23 cellular contexts compared by ENCODE assay signal in the genomic region with DNA sequence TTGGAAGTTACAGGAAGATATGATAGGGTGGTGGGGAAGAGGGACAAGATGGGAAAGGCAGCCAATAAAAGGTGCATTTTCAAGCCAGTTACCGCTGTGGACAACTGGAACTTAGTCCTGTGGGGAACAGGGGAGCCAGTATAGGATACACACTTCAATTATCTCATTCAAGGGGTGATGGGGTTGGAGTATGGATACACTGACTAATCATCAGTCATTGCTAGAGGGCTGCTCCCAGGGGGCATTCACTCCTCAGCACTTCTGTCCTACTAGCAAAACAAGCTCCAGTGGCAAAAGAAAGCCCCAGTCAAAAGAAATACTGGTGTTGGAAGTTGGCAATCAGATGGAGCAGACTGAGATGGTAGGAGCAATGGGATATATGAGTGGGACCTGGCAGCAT.
DNase-seq lines count a peak whose midpoint lies in the region; ATAC-seq lines count a peak whose summit lies in the region.
"Had no signal": no experiment of that assay in that cellular context is flagged by ENCODE, and none has a peak within 500 bp of the region (broad histone marks: within the 10 kb centered on the region; RNA-seq: fewer than 3 reads in every experiment).

No MANE protein-coding gene starts in this region.

- H3K36me3 Mint-ChIP-seq in activated T-helper 17 cell treated with anti-CD3 and anti-CD28 coated beads, Interleukin-2, amount 50 U/mL, for 72 hours (ENCODE audit: low read depth) = no peaks in the 10 kb centered on the region
- H3K36me3 Mint-ChIP-seq: brain, CD14-positive monocyte had no signal

- peak overlapping the region; percentile 35 for H3K4me3 Mint-ChIP-seq in activated T-helper 17 cell treated with anti-CD3 and anti-CD28 coated beads, Interleukin-2, amount 50 U/mL, for 72 hours
- H3K4me3 Mint-ChIP-seq: activated CD8-positive, alpha-beta T cell treated with anti-CD3 and anti-CD28 coated beads for 36 hours; activated naive CD8-positive, alpha-beta T cell treated with anti-CD3 and anti-CD28 coated beads for 36 hours; activated T-cell treated with anti-CD3 and anti-CD28 coated beads, Interleukin-2, amount 50 U/mL, for 4 hours; brain; CD14-positive monocyte; T-helper 17 cell had no signal

- ATAC-seq in activated T-helper 17 cell treated with anti-CD3 and anti-CD28 coated beads, Interleukin-2, amount 50 U/mL, for 72 hours (replicated peaks) = no peak
- ATAC-seq in GM18870 (IDR thresholded peaks at IDR 0.05; ENCODE audit: unreplicated experiment) = no peak
- ATAC-seq: Right ventricle myocardium inferior, T-helper 17 cell had no signal

- peak overlapping the region; percentile 75 for H3K27ac Mint-ChIP-seq in activated T-helper 17 cell treated with anti-CD3 and anti-CD28 coated beads, Interleukin-2, amount 50 U/mL, for 72 hours
- H3K27ac Mint-ChIP-seq: brain, CD14-positive monocyte, T-helper 17 cell had no signal

- H3K4me1 ChIP-seq in ACC112 (ENCODE audit: control insufficient read depth, insufficient read depth, low read length, unreplicated experiment) = peaks cover 28% of the 10 kb centered on the region
- H3K4me1 ChIP-seq: left ventricle myocardium inferior, suprapubic skin had no signal

- H3K27ac ChIP-seq in ACC112 (ENCODE audit: low read depth, low read length) = peak overlapping the region; percentile 80
- H3K27ac ChIP-seq: left ventricle myocardium inferior, neutrophil, suprapubic skin had no signal

- H2AFZ ChIP-seq in ACC112 (ENCODE audit: low read length, unreplicated experiment) = no peak overlapping the region

- no peaks in the 10 kb centered on the region for H3K27me3 ChIP-seq in ACC112 (ENCODE audit: insufficient read depth, low read length)
- H3K27me3 ChIP-seq: neutrophil, suprapubic skin had no signal

- H3K36me3 ChIP-seq in ACC112 (ENCODE audit: insufficient read depth, low read length) = no peaks in the 10 kb centered on the region
- H3K36me3 ChIP-seq: left ventricle myocardium inferior, neutrophil, suprapubic skin had no signal

- H3K4me3 ChIP-seq in ACC112 (ENCODE audit: low read depth, low read length) = peak overlapping the region; percentile 38; the same call in 1 of the 2 replicates
- H3K4me3 ChIP-seq: left ventricle myocardium inferior, suprapubic skin had no signal

- no peaks in the 10 kb centered on the region for H3K27me3 Mint-ChIP-seq in activated T-helper 17 cell treated with anti-CD3 and anti-CD28 coated beads, Interleukin-2, amount 50 U/mL, for 72 hours
- H3K27me3 Mint-ChIP-seq: activated CD8-positive, alpha-beta T cell treated with anti-CD3 and anti-CD28 coated beads for 36 hours; activated naive CD8-positive, alpha-beta T cell treated with anti-CD3 and anti-CD28 coated beads for 36 hours; brain; T-helper 17 cell had no signal

- H3K4me1 Mint-ChIP-seq in activated T-helper 17 cell treated with anti-CD3 and anti-CD28 coated beads, Interleukin-2, amount 50 U/mL, for 72 hours = peaks cover 8% of the 10 kb centered on the region
- H3K4me1 Mint-ChIP-seq: CD14-positive monocyte had no signal

- H3K9me3 Mint-ChIP-seq in activated T-helper 17 cell treated with anti-CD3 and anti-CD28 coated beads, Interleukin-2, amount 50 U/mL, for 72 hours = no peaks in the 10 kb centered on the region
- H3K9me3 Mint-ChIP-seq: activated T-cell treated with anti-CD3 and anti-CD28 coated beads, Interleukin-2, amount 50 U/mL, for 4 hours had no signal

- DNase-seq in HT1080 (ENCODE audit: low read depth) (peak; percentile 90), glomerular visceral epithelial cell (ENCODE audit: extremely low spot score) (peak; percentile 11), NCI-H748 treated with DMSO at 0.1 percent for 48 hours (lab: John Stamatoyannopoulos, UW) (no peak), RKO (ENCODE audit: low spot score) (no peak), GDM1 (lab: John Stamatoyannopoulos, UW) (no peak)
- DNase-seq: activated CD4-positive, CD25-positive, alpha-beta regulatory T cell; activated CD8-positive, alpha-beta T cell treated with anti-CD3 and anti-CD28 coated beads for 36 hours; activated T-cell treated with anti-CD3 and anti-CD28 coated beads, Interleukin-2, amount 50 U/mL, for 4 hours; cortex of kidney; left ventricle myocardium inferior; NCI-H1092 treated with DMSO at 0.1 percent for 48 hours; NCI-H2081; NCI-H446 treated with DMSO at 0.1 percent for 48 hours; T-helper 17 cell had no signal

- no peaks in the 10 kb centered on the region for H3K79me2 ChIP-seq in ACC112 (ENCODE audit: control insufficient read depth, insufficient read depth, low read length, unreplicated experiment)

Comparison
In these comparisons a context has a peak if more than half of its experiments do, and no peak if none do; other contexts are left out.
1. DNase-seq: peak in HT1080 (single experiment) and glomerular visceral epithelial cell (single experiment); none in NCI-H748 treated with DMSO at 0.1 percent for 48 hours (single experiment), RKO (single experiment) and GDM1 (single experiment).